In genomic region chr10:43069597-43069996, GRCh38 we compare ENCODE assay signal across 1 cellular context.
TF ChIP-seq lines count a peak whose summit lies in the region.

No MANE protein-coding gene starts in this region.

TF ChIP-seq in SK-N-SH, 30 proteins besides CTCF, POLR2A, EP300 and RAD21:
- TF ChIP-seq REST (IDR thresholded peaks at IDR 0.05; ENCODE audit: low read depth, low read length), result no peak
- TF ChIP-seq CHD2 (IDR thresholded peaks at IDR 0.05; ENCODE audit: low read length, partially characterized antibody), result no peak
- TF ChIP-seq, protein P1, sequence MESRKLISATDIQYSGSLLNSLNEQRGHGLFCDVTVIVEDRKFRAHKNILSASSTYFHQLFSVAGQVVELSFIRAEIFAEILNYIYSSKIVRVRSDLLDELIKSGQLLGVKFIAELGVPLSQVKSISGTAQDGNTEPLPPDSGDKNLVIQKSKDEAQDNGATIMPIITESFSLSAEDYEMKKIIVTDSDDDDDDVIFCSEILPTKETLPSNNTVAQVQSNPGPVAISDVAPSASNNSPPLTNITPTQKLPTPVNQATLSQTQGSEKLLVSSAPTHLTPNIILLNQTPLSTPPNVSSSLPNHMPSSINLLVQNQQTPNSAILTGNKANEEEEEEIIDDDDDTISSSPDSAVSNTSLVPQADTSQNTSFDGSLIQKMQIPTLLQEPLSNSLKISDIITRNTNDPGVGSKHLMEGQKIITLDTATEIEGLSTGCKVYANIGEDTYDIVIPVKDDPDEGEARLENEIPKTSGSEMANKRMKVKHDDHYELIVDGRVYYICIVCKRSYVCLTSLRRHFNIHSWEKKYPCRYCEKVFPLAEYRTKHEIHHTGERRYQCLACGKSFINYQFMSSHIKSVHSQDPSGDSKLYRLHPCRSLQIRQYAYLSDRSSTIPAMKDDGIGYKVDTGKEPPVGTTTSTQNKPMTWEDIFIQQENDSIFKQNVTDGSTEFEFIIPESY (IDR thresholded peaks at IDR 0.05; ENCODE audit: borderline replicate concordance, low read depth), result no peak
- no peak for TF ChIP-seq SIN3A (IDR thresholded peaks at IDR 0.05; ENCODE audit: borderline replicate concordance, low read depth, low read length)
- no peak for TF ChIP-seq SMC3 (IDR thresholded peaks at IDR 0.05; ENCODE audit: low read depth, low read length)
- no peak for TF ChIP-seq USF1 (IDR thresholded peaks at IDR 0.05; ENCODE audit: borderline replicate concordance, low read depth)
- no peak for TF ChIP-seq GABPA (IDR thresholded peaks at IDR 0.05; ENCODE audit: low read depth)
- TF ChIP-seq FOXJ3 (CRISPR knock-in tag; IDR thresholded peaks at IDR 0.05), result no peak
- no peak for TF ChIP-seq USF2 (IDR thresholded peaks at IDR 0.05; ENCODE audit: borderline replicate concordance, low read depth, low read length)
- no peak for TF ChIP-seq YY1 (IDR thresholded peaks at IDR 0.05; ENCODE audit: low read depth)
- no peak for TF ChIP-seq POLR2AphosphoS5 (IDR thresholded peaks at IDR 0.05; ENCODE audit: low read depth, low read length)
- TF ChIP-seq FOSL2 (IDR thresholded peaks at IDR 0.05; ENCODE audit: borderline replicate concordance, low read depth), result no peak
- no peak for TF ChIP-seq RCOR1 (IDR thresholded peaks at IDR 0.05; ENCODE audit: low read length)
- TF ChIP-seq IRF3 (IDR thresholded peaks at IDR 0.05; ENCODE audit: low read depth, low read length), result no peak
- no peak for TF ChIP-seq MXI1 (IDR thresholded peaks at IDR 0.05; ENCODE audit: low read depth, low read length)
- TF ChIP-seq NFIC (IDR thresholded peaks at IDR 0.05; ENCODE audit: borderline replicate concordance), result no peak
- TF ChIP-seq JUND (IDR thresholded peaks at IDR 0.05), result no peak
- TF ChIP-seq, protein P2, sequence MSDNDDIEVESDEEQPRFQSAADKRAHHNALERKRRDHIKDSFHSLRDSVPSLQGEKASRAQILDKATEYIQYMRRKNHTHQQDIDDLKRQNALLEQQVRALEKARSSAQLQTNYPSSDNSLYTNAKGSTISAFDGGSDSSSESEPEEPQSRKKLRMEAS (IDR thresholded peaks at IDR 0.05; ENCODE audit: low read depth), result no peak
- no peak for TF ChIP-seq MEF2A (IDR thresholded peaks at IDR 0.05; ENCODE audit: borderline replicate concordance, low read depth)
